ENCODE assay signal across 10 cellular contexts in the genomic region with DNA sequence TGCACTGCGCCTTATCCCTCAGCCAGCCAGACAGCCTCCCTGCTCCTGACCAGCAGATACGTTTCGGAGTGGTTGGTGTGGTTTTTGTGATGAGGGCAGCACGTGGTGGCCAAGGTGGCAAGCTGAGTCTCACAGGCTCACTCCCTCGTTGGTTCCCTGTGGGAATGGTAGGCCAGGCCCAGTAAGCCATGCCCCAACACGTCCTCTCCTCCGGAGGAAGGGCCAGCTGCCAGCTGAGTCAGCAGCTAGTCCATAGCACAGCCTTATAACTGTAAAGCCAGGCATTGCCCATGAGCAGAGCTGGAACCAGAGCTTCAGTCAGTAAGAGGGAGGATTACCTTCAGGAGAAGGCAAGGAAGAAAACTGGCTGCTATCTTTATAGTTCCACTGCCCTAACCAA. TPM values are rescaled to one million over a fixed set of nuclear protein-coding genes. Genes with fewer than 3 reads are reported as not detected.
A peak's percentile ranks its signal among the peaks of the same experiment; 100 is the strongest.
DNase-seq lines count a peak whose midpoint lies in the region; ATAC-seq, FAIRE-seq and TF ChIP-seq lines count a peak whose summit lies in the region.
"Had no signal": no experiment of that assay in that cellular context is flagged by ENCODE, and none has a peak within 500 bp of the region (broad histone marks: within the 10 kb centered on the region; RNA-seq: fewer than 3 reads in every experiment).

No MANE protein-coding gene starts in this region.

- POLR2A ChIA-PET in A549 (lab: Yijun Ruan, JAX) = no interaction called here
- POLR2A ChIA-PET in activated naive CD8-positive, alpha-beta T cell treated with anti-CD3 and anti-CD28 coated beads, Interleukin-2, amount 10 ng/mL, durations not matched to agents 7 days and 5 days (lab: Charles Lee) = no interaction called here

- H4K91ac ChIP-seq in H9 (ENCODE audit: insufficient read length, low read depth, low read length) = no peak overlapping the region

- no peak overlapping the region for H3T11ph ChIP-seq in H9 (ENCODE audit: low read length)

- H3K36me3 Mint-ChIP-seq in H9 (ENCODE audit: insufficient read depth in 1 of 3, low read depth in 3 of 3) = peaks cover 11 to 55% (median 43%) of the 10 kb centered on the region in 3 experiments; a peak in 6 of 7 replicates
- peaks cover 14% of the 10 kb centered on the region for H3K36me3 Mint-ChIP-seq in activated naive CD8-positive, alpha-beta T cell treated with anti-CD3 and anti-CD28 coated beads, Interleukin-2, amount 10 ng/mL, durations not matched to agents 7 days and 5 days

- no peak overlapping the region for H3K23ac ChIP-seq in H9 (ENCODE audit: insufficient read length, low read depth, low read length)

- H4K20me1 ChIP-seq in H9 (ENCODE audit: control insufficient read depth, insufficient read depth, insufficient read length) (peaks cover 2% of the 10 kb centered on the region), hepatocyte (ENCODE audit: insufficient read depth, poor library complexity, severe bottlenecking) (peaks cover 50% of the 10 kb centered on the region)

- WGBS in A549 (ENCODE audit: missing lambda C conversion rate) = 97% methylated on average over 4 of the region's 7 CpGs
- no CpG with 5 or more reads among the region's 7 CpGs for WGBS in H9 (ENCODE audit: extremely low coverage, insufficient read length, low lambda C conversion rate)
- WGBS in hepatocyte (ENCODE audit: low lambda C conversion rate, missing lambda C conversion rate) = 85% methylated on average over 7 of the region's 7 CpGs

- H3K18ac ChIP-seq in H9 (ENCODE audit: insufficient read length, low read depth, low read length) = no peak overlapping the region

- no peak for TF ChIP-seq EP300 in A549 (IDR thresholded peaks at IDR 0.05)

- H3K9me3 ChIP-seq in A549 (no peaks in the 10 kb centered on the region), H9 (ENCODE audit: control insufficient read depth, low read depth, low read length) (no peaks in the 10 kb centered on the region), hepatocyte (ENCODE audit: low read depth) (no peaks in the 10 kb centered on the region)

- no peak overlapping the region for H2BK20ac ChIP-seq in H9 (ENCODE audit: low read depth, low read length, poor library complexity, severe bottlenecking)

- TF ChIP-seq RAD21 in A549 (conservative IDR thresholded peaks at IDR 0.05 in 1 of 2, IDR thresholded peaks at IDR 0.05 in 1 of 2) = no peak

- H3K27ac ChIP-seq in A549 (peak overlapping the region; percentile 30 to 73; a peak in 4 of 6 replicates), H9 (ENCODE audit: insufficient read length, low read depth, low read length) (no peak overlapping the region), hepatocyte (no peak overlapping the region)

- peak in 1 of 2 experiments; percentile 13; a peak in 1 of 6 replicates for ATAC-seq in A549
- ATAC-seq in activated naive CD8-positive, alpha-beta T cell treated with anti-CD3 and anti-CD28 coated beads, Interleukin-2, amount 10 ng/mL, durations not matched to agents 7 days and 5 days (ENCODE audit: low read depth) = no peak
- no peak for ATAC-seq in HG03520 (IDR thresholded peaks at IDR 0.05; ENCODE audit: unreplicated experiment)
- ATAC-seq in HG03378 (IDR thresholded peaks at IDR 0.05; ENCODE audit: unreplicated experiment) = no peak
- no peak for ATAC-seq in HG02623 (IDR thresholded peaks at IDR 0.05; ENCODE audit: unreplicated experiment)

- no peak overlapping the region for H2AK5ac ChIP-seq in H9 (ENCODE audit: insufficient read length, low read length)

- H3K27me3 ChIP-seq in H9 (ENCODE audit: insufficient read depth, low read length) (no peaks in the 10 kb centered on the region), hepatocyte (no peaks in the 10 kb centered on the region)

- no peak overlapping the region for H2BK12ac ChIP-seq in H9 (ENCODE audit: insufficient read length, low read depth, low read length)

- H3K4me3 ChIP-seq in A549 (no peak overlapping the region), hepatocyte (no peak overlapping the region)

- no peak overlapping the region for H3K9ac ChIP-seq in H9 (ENCODE audit: extremely low read depth, insufficient read length, low read length)

- H3K4me1 ChIP-seq in A549 (peaks cover 34% of the 10 kb centered on the region), H9 (ENCODE audit: insufficient read depth, low read length) (peaks cover 6% of the 10 kb centered on the region; the same call in 1 of the 2 replicates), hepatocyte (ENCODE audit: insufficient read depth) (no peaks in the 10 kb centered on the region)

- no peak overlapping the region for H2BK15ac ChIP-seq in H9 (ENCODE audit: low read depth, low read length)

- no peaks in the 10 kb centered on the region for H3K27me3 Mint-ChIP-seq in H9 (ENCODE audit: low read depth)
- no peaks in the 10 kb centered on the region for H3K27me3 Mint-ChIP-seq in activated naive CD8-positive, alpha-beta T cell treated with anti-CD3 and anti-CD28 coated beads, Interleukin-2, amount 10 ng/mL, durations not matched to agents 7 days and 5 days

- H2BK120ac ChIP-seq in H9 (ENCODE audit: low read depth, low read length, poor library complexity, severe bottlenecking) = no peak overlapping the region

- H3K4me2 ChIP-seq in A549 (no peak overlapping the region), H9 (ENCODE audit: insufficient read depth, insufficient read length, low read length) (no peak overlapping the region), hepatocyte (no peak overlapping the region)

- no peak overlapping the region for H2BK5ac ChIP-seq in H9 (ENCODE audit: insufficient read length, low read length)

- H3K23me2 ChIP-seq in H9 (ENCODE audit: insufficient read length, low read depth, low read length, poor library complexity, severe bottlenecking) = no peaks in the 10 kb centered on the region

- no peaks in the 10 kb centered on the region for H3K9me2 ChIP-seq in hepatocyte (replicated peaks; ENCODE audit: insufficient read depth)

- no peak overlapping the region for H4K8ac ChIP-seq in H9 (replicated peaks; ENCODE audit: insufficient read length, low read depth, low read length)

- H3K4ac ChIP-seq in H9 (ENCODE audit: low read depth, low read length) = no peak overlapping the region

- CTCF ChIA-PET in A549 (lab: Yijun Ruan, JAX) = interaction anchor here (0.6 to 2.0 kb wide), 2 partner anchors 44 to 65 kb away, joined by 4 to 7 read pairs; a partner anchor contains a TSS

- H3K56ac ChIP-seq in H9 (ENCODE audit: insufficient read length, low read depth, low read length) = no peak overlapping the region

- no peak for FAIRE-seq in A549 (lab: Jason Lieb, UNC)

- no peaks in the 10 kb centered on the region for H3K9me3 Mint-ChIP-seq in H9
- no peaks in the 10 kb centered on the region for H3K9me3 Mint-ChIP-seq in activated naive CD8-positive, alpha-beta T cell treated with anti-CD3 and anti-CD28 coated beads, Interleukin-2, amount 10 ng/mL, durations not matched to agents 7 days and 5 days

- H4K5ac ChIP-seq in H9 (ENCODE audit: insufficient read length, low read depth, low read length) = no peak overlapping the region

- peaks cover 14% of the 10 kb centered on the region for H3K79me1 ChIP-seq in H9 (ENCODE audit: insufficient read depth, low read depth, low read length, poor library complexity, severe bottlenecking)

- TF ChIP-seq CTCF in A549 (IDR thresholded peaks at IDR 0.05) (no peak), H9 (conservative IDR thresholded peaks at IDR 0.05) (no peak), hepatocyte (IDR thresholded peaks at IDR 0.05; ENCODE audit: poor library complexity) (no peak)

- H2AFZ ChIP-seq in H9 (ENCODE audit: low read length) (no peak overlapping the region), hepatocyte (no peak overlapping the region)

- H3K79me2 ChIP-seq in H9 (ENCODE audit: insufficient read depth, low read length) = peaks cover under 1% of the 10 kb centered on the region; the same call in 1 of the 2 replicates
- peaks cover 30% of the 10 kb centered on the region for H3K79me2 ChIP-seq in hepatocyte

- peaks cover 19 to 20% of the 10 kb centered on the region in 2 experiments for H3K4me1 Mint-ChIP-seq in H9
- H3K4me1 Mint-ChIP-seq in activated naive CD8-positive, alpha-beta T cell treated with anti-CD3 and anti-CD28 coated beads, Interleukin-2, amount 10 ng/mL, durations not matched to agents 7 days and 5 days = peaks cover 26% of the 10 kb centered on the region

- peak overlapping the region; percentile 19; the same call in 1 of the 2 replicates for H3K14ac ChIP-seq in H9 (ENCODE audit: insufficient read depth, low read length)

- no peak overlapping the region for H3K4me3 Mint-ChIP-seq in H9
- H3K4me3 Mint-ChIP-seq in activated naive CD8-positive, alpha-beta T cell treated with anti-CD3 and anti-CD28 coated beads, Interleukin-2, amount 10 ng/mL, durations not matched to agents 7 days and 5 days = no peak overlapping the region

- H3K27ac Mint-ChIP-seq in H9 = peak overlapping the region in 2 of 3 experiments; percentile 84 to 92; a peak in 5 of 7 replicates
- peak overlapping the region; percentile 30 for H3K27ac Mint-ChIP-seq in activated naive CD8-positive, alpha-beta T cell treated with anti-CD3 and anti-CD28 coated beads, Interleukin-2, amount 10 ng/mL, durations not matched to agents 7 days and 5 days

- H3K36me3 ChIP-seq in hepatocyte (replicated peaks; ENCODE audit: insufficient read depth, low read depth) = no peaks in the 10 kb centered on the region

- no peak for DNase-seq in A549 (ENCODE audit: low read depth in 1 of 2, low spot score in 1 of 2)
- DNase-seq in H9 = no peak
- no peak for DNase-seq in activated naive CD8-positive, alpha-beta T cell treated with anti-CD3 and anti-CD28 coated beads, Interleukin-2, amount 10 ng/mL, durations not matched to agents 7 days and 5 days
- peak; percentile 44 for DNase-seq in hepatocyte (ENCODE audit: low spot score)
- DNase-seq in cortex of kidney (lab: John Stamatoyannopoulos, UW) = no peak
- DNase-seq: activated CD8-positive, alpha-beta memory T cell treated with anti-CD3 and anti-CD28 coated beads for 24 hours; GF-D8 had no signal

- TF ChIP-seq POLR2A in A549 (IDR thresholded peaks at IDR 0.05; ENCODE audit: low read length) = no peak

RNA-seq across cellular contexts. Expression of a gene that starts 29.5 kb away (rescaled TPM):
- 56.8 and 62.9 TPM in 2 replicates for polyA plus RNA-seq in A549 (2011; rRNA removed)
- 79.0 and 90.2 TPM in 2 replicates for polyA plus RNA-seq in A549 (2012; cell fraction: cytosol; rRNA removed)
- 56.6 and 57.2 TPM in 2 replicates for polyA plus RNA-seq in A549 (2012; cell fraction: nucleus; rRNA removed)
- 88.9 to 91.9 TPM (median 90.7 TPM) in 3 replicates for polyA plus RNA-seq in A549 (2017; fragmentation: RNase III; extraction: RNeasy Plus Mini Kit Qiagen cat#74134 plus additional on column Dnase treatment)
- polyA minus RNA-seq in A549 (2011; rRNA and poly(A)+ RNA removed) = 53.5 and 66.2 TPM in 2 replicates
- total RNA-seq in H9 (2021) = 118 and 119 TPM in 2 replicates
- total RNA-seq in activated naive CD8-positive, alpha-beta T cell treated with anti-CD3 and anti-CD28 coated beads, Interleukin-2, amount 10 ng/mL, durations not matched to agents 7 days and 5 days = 100 to 1,000 TPM; 126 to 147 TPM
- 72.1 and 80.5 TPM in 2 replicates for total RNA-seq in hepatocyte
- polyA plus RNA-seq in hepatocyte = 46.8 and 63.0 TPM in 2 replicates

RNA-seq across cellular contexts. Expression of a gene that starts 40.6 kb away (rescaled TPM):
- polyA plus RNA-seq in A549 (2011; rRNA removed) = 0.08 and 0.15 TPM in 2 replicates
- 0.01 and 0.05 TPM in 2 replicates for polyA plus RNA-seq in A549 (2012; cell fraction: cytosol; rRNA removed)
- 0.38 and 0.54 TPM in 2 replicates for polyA plus RNA-seq in A549 (2012; cell fraction: nucleus; rRNA removed)
- 0.09 to 0.12 TPM (median 0.10 TPM) in 3 replicates for polyA plus RNA-seq in A549 (2017; fragmentation: RNase III; extraction: RNeasy Plus Mini Kit Qiagen cat#74134 plus additional on column Dnase treatment)
- not detected in 2 replicates for polyA minus RNA-seq in A549 (2011; rRNA and poly(A)+ RNA removed)
- total RNA-seq in H9 (2021) = 0.07 TPM in 1 of 2 replicates, not detected in the other
- not detected for total RNA-seq in activated naive CD8-positive, alpha-beta T cell treated with anti-CD3 and anti-CD28 coated beads, Interleukin-2, amount 10 ng/mL, durations not matched to agents 7 days and 5 days
- total RNA-seq in hepatocyte = 0.30 TPM in 1 of 2 replicates, not detected in the other
- polyA plus RNA-seq in hepatocyte = 0.46 and 0.92 TPM in 2 replicates

RNA-seq across cellular contexts. Expression of a gene that starts 43.9 kb away (rescaled TPM):
- polyA plus RNA-seq in A549 (2011; rRNA removed) = 38.5 and 40.3 TPM in 2 replicates
- 35.4 and 37.6 TPM in 2 replicates for polyA plus RNA-seq in A549 (2012; cell fraction: cytosol; rRNA removed)
- 29.0 and 33.2 TPM in 2 replicates for polyA plus RNA-seq in A549 (2012; cell fraction: nucleus; rRNA removed)
- 28.4 to 29.7 TPM (median 29.4 TPM) in 3 replicates for polyA plus RNA-seq in A549 (2017; fragmentation: RNase III; extraction: RNeasy Plus Mini Kit Qiagen cat#74134 plus additional on column Dnase treatment)
- polyA minus RNA-seq in A549 (2011; rRNA and poly(A)+ RNA removed) = 33.5 and 34.3 TPM in 2 replicates
- 31.7 and 33.2 TPM in 2 replicates for total RNA-seq in H9 (2021)
- 100 to 1,000 TPM; 110 to 111 TPM for total RNA-seq in activated naive CD8-positive, alpha-beta T cell treated with anti-CD3 and anti-CD28 coated beads, Interleukin-2, amount 10 ng/mL, durations not matched to agents 7 days and 5 days
- 51.8 and 55.2 TPM in 2 replicates for total RNA-seq in hepatocyte
- 48.9 and 58.0 TPM in 2 replicates for polyA plus RNA-seq in hepatocyte

RNA-seq across cellular contexts. Expression of a gene that starts 44.3 kb away (rescaled TPM):
- polyA plus RNA-seq in A549 (2011; rRNA removed) (12.4 and 14.0 TPM in 2 replicates), A549 (2017; fragmentation: RNase III; extraction: RNeasy Plus Mini Kit Qiagen cat#74134 plus additional on column Dnase treatment) (4.7 to 5.8 TPM (median 5.4 TPM) in 3 replicates), hepatocyte (21.1 and 22.1 TPM in 2 replicates)
- polyA plus RNA-seq in A549 (2012; cell fraction: cytosol; rRNA removed) = 6.0 and 7.3 TPM in 2 replicates
- 7.7 and 11.4 TPM in 2 replicates for polyA plus RNA-seq in A549 (2012; cell fraction: nucleus; rRNA removed)
- 21.1 and 23.2 TPM in 2 replicates for polyA minus RNA-seq in A549 (2011; rRNA and poly(A)+ RNA removed)
- total RNA-seq in H9 (2021) (17.4 and 19.0 TPM in 2 replicates), hepatocyte (19.5 and 19.9 TPM in 2 replicates)
- 10 to 100 TPM; 22.3 to 25.1 TPM for total RNA-seq in activated naive CD8-positive, alpha-beta T cell treated with anti-CD3 and anti-CD28 coated beads, Interleukin-2, amount 10 ng/mL, durations not matched to agents 7 days and 5 days

Comparison
In these comparisons a context has a peak if more than half of its experiments do, and no peak if none do; other contexts are left out.
1. H3K27ac ChIP-seq: peak in A549 (2 of 2); none in H9 (single experiment) and hepatocyte (single experiment).